Comparison of ENCODE assay signal across 14 cellular contexts in the genomic region with DNA sequence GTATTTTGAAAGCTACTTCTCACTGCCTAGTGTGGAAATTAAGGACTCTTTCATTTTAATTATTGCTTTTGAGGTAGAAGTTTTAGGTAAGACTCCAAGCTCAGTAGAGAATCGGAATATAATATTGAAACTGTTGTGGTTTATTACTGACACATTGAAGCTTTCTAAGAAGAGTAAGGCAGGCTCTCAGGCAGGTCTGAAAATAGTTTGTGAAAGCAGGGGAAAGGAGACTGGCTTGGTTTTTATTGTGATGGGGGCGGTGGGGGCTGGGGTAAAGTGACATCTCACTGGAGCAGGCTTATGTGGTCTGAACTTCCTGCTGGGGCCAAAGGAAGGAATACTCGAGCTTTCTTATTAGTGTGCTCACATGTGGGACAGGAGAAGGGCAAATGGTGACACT.
DNase-seq lines count a peak whose midpoint lies in the region; ATAC-seq lines count a peak whose summit lies in the region.
"Had no signal": no experiment of that assay in that cellular context is flagged by ENCODE, and none has a peak within 500 bp of the region (broad histone marks: within the 10 kb centered on the region; RNA-seq: fewer than 3 reads in every experiment).

No MANE protein-coding gene starts in this region.

- peak overlapping the region; percentile 18 for H3K4me3 Mint-ChIP-seq in activated T-helper 2 cell treated with anti-CD3 and anti-CD28 coated beads, Interferon-gamma antibody, Interleukin-2, Interleukin-4, amounts not matched to agents 10 μg/mL and 5 μg/mL and 100 μg/mL, durations not matched to agents 14 hours and 24 hours and 36 hours (ENCODE audit: low read depth)

- peak; percentile 89 for ATAC-seq in GM18868 (IDR thresholded peaks at IDR 0.05; ENCODE audit: unreplicated experiment)
- peak; percentile 96 for ATAC-seq in GM21526 (IDR thresholded peaks at IDR 0.05; ENCODE audit: low FRiP score, unreplicated experiment)
- peak; percentile 67 for ATAC-seq in HG03135 (IDR thresholded peaks at IDR 0.05; ENCODE audit: unreplicated experiment)
- ATAC-seq: body of pancreas, HCT116, Panc1 had no signal

- H3K4me1 Mint-ChIP-seq in activated T-helper 2 cell treated with anti-CD3 and anti-CD28 coated beads, Interferon-gamma antibody, Interleukin-2, Interleukin-4, amounts not matched to agents 10 μg/mL and 5 μg/mL and 100 μg/mL, durations not matched to agents 14 hours and 24 hours and 36 hours (ENCODE audit: low read depth), result peaks cover 25% of the 10 kb centered on the region

- H3K36me3 Mint-ChIP-seq in activated T-helper 2 cell treated with anti-CD3 and anti-CD28 coated beads, Interferon-gamma antibody, Interleukin-2, Interleukin-4, amounts not matched to agents 10 μg/mL and 5 μg/mL and 100 μg/mL, durations not matched to agents 14 hours and 24 hours and 36 hours (ENCODE audit: low read depth), result no peaks in the 10 kb centered on the region

- H3K27me3 Mint-ChIP-seq in activated T-helper 2 cell treated with anti-CD3 and anti-CD28 coated beads, Interferon-gamma antibody, Interleukin-2, Interleukin-4, amounts not matched to agents 10 μg/mL and 5 μg/mL and 100 μg/mL, durations not matched to agents 14 hours and 24 hours and 36 hours (ENCODE audit: low read depth), result no peaks in the 10 kb centered on the region

- H3K27ac Mint-ChIP-seq in activated T-helper 2 cell treated with anti-CD3 and anti-CD28 coated beads, Interferon-gamma antibody, Interleukin-2, Interleukin-4, amounts not matched to agents 10 μg/mL and 5 μg/mL and 100 μg/mL, durations not matched to agents 14 hours and 24 hours and 36 hours, result peak overlapping the region; percentile 44

- no peaks in the 10 kb centered on the region for H3K9me3 Mint-ChIP-seq in activated T-helper 2 cell treated with anti-CD3 and anti-CD28 coated beads, Interferon-gamma antibody, Interleukin-2, Interleukin-4, amounts not matched to agents 10 μg/mL and 5 μg/mL and 100 μg/mL, durations not matched to agents 14 hours and 24 hours and 36 hours

- intact Hi-C loops in activated T-helper 2 cell treated with anti-CD3 and anti-CD28 coated beads, Interferon-gamma antibody, Interleukin-2, Interleukin-4, amounts not matched to agents 10 μg/mL and 5 μg/mL and 100 μg/mL, durations not matched to agents 14 hours and 24 hours and 36 hours (cut with micrococcal nuclease), result loop anchor here (1.0 to 2.0 kb wide), 3 partner anchors 10 to 244 kb away; partner anchors contain the start of gene PPP1R12A

- no peak for DNase-seq in activated T-helper 2 cell treated with anti-CD3 and anti-CD28 coated beads, Interferon-gamma antibody, Interleukin-2, Interleukin-4, amounts not matched to agents 10 μg/mL and 5 μg/mL and 100 μg/mL, durations not matched to agents 14 hours and 24 hours and 36 hours (ENCODE audit: low spot score)
- no peak for DNase-seq in occipital lobe (lab: John Stamatoyannopoulos, UW)
- DNase-seq in NCI-H187 treated with DMSO at 0.1 percent for 48 hours (lab: John Stamatoyannopoulos, UW), result no peak
- DNase-seq in hepatic stellate cell (ENCODE audit: low spot score), result no peak
- DNase-seq in SHP77 (lab: John Stamatoyannopoulos, UW), result no peak
- DNase-seq: body of pancreas, esophagus squamous epithelium, NCI-H146, ovary had no signal
